In the genomic region with DNA sequence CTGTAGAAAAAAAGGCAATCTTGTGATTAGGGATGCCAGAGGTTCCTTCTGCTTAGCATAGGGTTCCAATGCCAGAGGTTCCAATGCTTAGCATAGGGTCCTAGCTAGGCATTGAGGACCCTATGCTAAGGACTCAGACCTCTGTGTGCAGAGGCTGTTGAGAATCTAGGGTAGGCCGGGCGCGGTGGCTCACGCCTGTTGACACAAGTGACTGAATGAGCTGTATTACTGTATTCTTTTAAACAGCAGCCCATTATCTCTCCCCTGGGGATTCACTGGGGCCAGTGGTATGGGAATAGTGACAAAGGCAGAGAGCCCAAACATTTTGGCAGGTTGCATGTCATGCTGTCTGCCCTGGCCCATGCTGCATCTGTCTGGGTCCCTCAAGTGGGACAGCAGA, we compare ENCODE assay signal across 1 cellular context.
TF ChIP-seq lines count a peak whose summit lies in the region.

No MANE protein-coding gene starts in this region.

TF ChIP-seq in H1, 55 proteins besides CTCF, POLR2A, EP300 and RAD21 (continued from another document):
- TF ChIP-seq KDM1A (IDR thresholded peaks at IDR 0.05; ENCODE audit: borderline replicate concordance, low read length), result no peak
